29 cellular contexts compared by ENCODE assay signal in the genomic region with DNA sequence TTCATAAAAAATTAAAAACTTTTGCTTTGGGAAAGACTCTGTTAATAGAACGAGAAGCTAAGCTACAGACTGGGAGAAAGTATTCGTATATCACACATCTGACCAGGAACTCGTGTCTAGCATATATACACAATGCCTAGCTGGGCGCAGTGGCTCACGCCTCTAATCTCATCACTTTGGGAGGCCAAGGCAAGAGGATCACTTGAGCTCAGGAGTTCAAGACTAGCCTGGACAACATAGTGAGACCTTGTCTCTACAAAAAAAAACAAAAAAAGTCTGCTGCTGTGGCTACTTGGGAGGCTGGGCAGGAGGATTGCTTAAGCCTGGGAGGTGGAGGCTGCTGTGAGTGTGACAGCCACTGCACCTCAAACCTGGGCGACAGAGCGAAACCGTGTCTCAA.
"Had no signal": no experiment of that assay in that cellular context is flagged by ENCODE, and none has a peak within 500 bp of the region (broad histone marks: within the 10 kb centered on the region; RNA-seq: fewer than 3 reads in every experiment).

No MANE protein-coding gene starts in this region.

- H3K9ac ChIP-seq: neural progenitor cell, parathyroid adenoma had no signal

- H3K4me2 ChIP-seq: neural progenitor cell had no signal

- H3K27ac ChIP-seq: left lung, lower lobe of right lung, neural progenitor cell, neutrophil, parathyroid adenoma, skin epidermis, stomach, testis, tibial artery, upper lobe of right lung had no signal

- H3K9me3 ChIP-seq: left lung, lower lobe of right lung, neutrophil, stomach, testis, tibial artery, upper lobe of right lung had no signal

- H3K4me1 ChIP-seq: lower lobe of right lung, neural progenitor cell, parathyroid adenoma, testis, tibial artery, upper lobe of right lung had no signal

- H3K4me3 ChIP-seq: left lung, lower lobe of right lung, neural progenitor cell, skin epidermis, stomach, testis, tibial artery, upper lobe of right lung had no signal

- ATAC-seq: left cardiac atrium; left lung; lower lobe of right lung; naive thymus-derived CD8-positive, alpha-beta T cell; right cardiac atrium; sciatic nerve; stimulated activated naive B cell treated with anti-CD40 and anti-IgM and Interleukin-4, amounts not matched to agents 10 μg/mL and 1 μg/mL and 100 μg/mL, for 72 hours; stimulated activated naive CD8-positive, alpha-beta T cell treated with anti-CD3 and anti-CD28 coated beads, Interleukin-15, Interleukin-2, amounts not matched to agents 100 U/mL and 50 U/mL, for 24 hours; upper lobe of right lung had no signal

- H2AFZ ChIP-seq: neural progenitor cell, parathyroid adenoma had no signal

- DNase-seq: hippocampal formation; kidney glomerular epithelial cell; left cardiac atrium; left lung; lower lobe of right lung; mammary epithelial cell; mesenchymal stem cell; naive thymus-derived CD8-positive, alpha-beta T cell; occipital lobe; retina; right cardiac atrium; stimulated activated CD4-positive, alpha-beta T cell treated with anti-CD3 and anti-CD28 coated beads, Interleukin-12 subunit alpha, Interleukin-12 subunit beta, amount 100 ng/mL, for 4 hours; stimulated activated CD4-positive, alpha-beta T cell treated with anti-CD3 and anti-CD28 coated beads, Interleukin-15, amount 100 ng/mL, for 24 hours; stimulated activated CD4-positive, alpha-beta T cell treated with anti-CD3 and anti-CD28 coated beads, Interleukin-2, amount 100 ng/mL, for 24 hours; stimulated activated CD4-positive, alpha-beta T cell treated with anti-CD3 and anti-CD28 coated beads, Interleukin-4, amount 100 ng/mL, for 1 hour; stimulated activated naive B cell treated with anti-CD40 and anti-IgM and Interleukin-4, amounts not matched to agents 10 μg/mL and 1 μg/mL and 100 μg/mL, for 72 hours; stimulated activated naive CD8-positive, alpha-beta T cell treated with anti-CD3 and anti-CD28 coated beads, Interleukin-15, Interleukin-2, amounts not matched to agents 100 U/mL and 50 U/mL, for 24 hours; stomach; testis; tibial artery; trophoblast cell; upper lobe of right lung had no signal

- FAIRE-seq: keratinocyte, urothelium cell line had no signal

- H3K36me3 ChIP-seq: left lung, lower lobe of right lung, neural progenitor cell, neutrophil, stomach, upper lobe of right lung had no signal

- H3K27me3 ChIP-seq: left lung, neural progenitor cell, neutrophil, stomach, testis, tibial artery, upper lobe of right lung had no signal
